7 cellular contexts compared by ENCODE assay signal in the genomic region with DNA sequence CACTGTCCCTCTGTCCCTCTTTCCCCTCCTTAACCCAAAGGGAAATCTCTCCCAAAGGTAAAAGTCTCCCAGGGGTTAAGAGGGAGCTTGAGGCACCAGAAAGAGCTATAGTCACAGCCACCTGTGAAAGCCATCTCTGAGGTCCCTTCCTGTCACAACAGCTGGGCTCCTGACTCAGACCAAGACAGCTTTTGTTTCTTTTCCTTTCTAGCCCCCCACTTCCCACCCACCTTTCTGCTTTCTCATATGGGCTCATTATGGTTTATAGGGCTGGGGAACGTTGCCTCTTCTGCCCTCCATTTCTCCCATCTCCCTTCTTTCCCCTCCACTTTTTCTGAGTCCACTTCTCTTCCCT. TPM values are rescaled to one million over a fixed set of nuclear protein-coding genes. Genes with fewer than 3 reads are reported as not detected.
DNase-seq lines count a peak whose midpoint lies in the region; FAIRE-seq and TF ChIP-seq lines count a peak whose summit lies in the region.

No MANE protein-coding gene starts in this region.

- H3F3A ChIP-seq in MM.1S (ENCODE audit: insufficient read depth, low read length) = peaks cover 11% of the 10 kb centered on the region; the same call in 1 of the 2 replicates

- intact Hi-C loops in dorsolateral prefrontal cortex (cut with DNase I) = loop anchor here (1.0 to 5.0 kb wide), 3 partner anchors 19 to 59 kb away; a partner anchor contains a TSS

- FAIRE-seq in GM19239 (lab: Jason Lieb, UNC) = no peak

- peaks cover 10% of the 10 kb centered on the region for H3K4me1 ChIP-seq in MM.1S (ENCODE audit: low read length)
- peaks cover 14 to 17% of the 10 kb centered on the region in 2 experiments for H3K4me1 ChIP-seq in neutrophil (ENCODE audit: control insufficient read depth in 1 of 2, insufficient read depth in 1 of 2, low read depth in 1 of 2, low read length in 1 of 2)

- H3K4me3 ChIP-seq in MM.1S (ENCODE audit: low read length) (peak overlapping the region; percentile 83), dorsolateral prefrontal cortex (peak overlapping the region; percentile 44 to 86 (median 70)), neutrophil (ENCODE audit: low read depth in 1 of 2, low read length in 1 of 2) (peak overlapping the region; percentile 80 to 81)

- H3K27me3 ChIP-seq in MM.1S (replicated peaks; ENCODE audit: insufficient read depth, low read length) (no peaks in the 10 kb centered on the region), dorsolateral prefrontal cortex (no peaks in the 10 kb centered on the region), neutrophil (no peaks in the 10 kb centered on the region)

- peak overlapping the region; percentile 79 for H3K9ac ChIP-seq in MM.1S (ENCODE audit: low read length)

- H3K36me3 ChIP-seq in MM.1S (replicated peaks; ENCODE audit: insufficient read depth, low read length) (no peaks in the 10 kb centered on the region), neutrophil (no peaks in the 10 kb centered on the region)

- DNase-seq in GM19239 (ENCODE audit: insufficient read length, low spot score) (peak; percentile 39), MM.1S (no peak), dorsolateral prefrontal cortex (no peak), KBM-7 (no peak)
- DNase-seq in stimulated activated naive CD4-positive, alpha-beta T cell (lab: John Stamatoyannopoulos, UW) = no peak
- DNase-seq in NK-92 treated with Interleukin-12 subunit alpha and Interleukin-12 subunit beta, amount 100 ng/mL, for 24 hours (lab: John Stamatoyannopoulos, UW) = no peak

- in situ Hi-C loops in KBM-7 (cut with MboI; ENCODE audit: low pct_unique_long_range_greater_than_20kb, low sequenced_read_pairs) = no loop called here

- no peaks in the 10 kb centered on the region for H3K9me2 ChIP-seq in MM.1S (replicated peaks; ENCODE audit: insufficient read depth, low read length)

- H4K20me1 ChIP-seq in MM.1S (ENCODE audit: insufficient read depth, low read length) = no peaks in the 10 kb centered on the region

- TF ChIP-seq CTCF in MM.1S (IDR thresholded peaks at IDR 0.05; ENCODE audit: low read length) (no peak), dorsolateral prefrontal cortex (IDR thresholded peaks at IDR 0.05 in 54 of 56, conservative IDR thresholded peaks at IDR 0.05 in 2 of 56; ENCODE audit: low read depth in 1 of 56, partially characterized antibody in 56 of 56) (no peak), neutrophil (IDR thresholded peaks at IDR 0.05) (no peak)

- no peaks in the 10 kb centered on the region for H3K79me2 ChIP-seq in MM.1S (ENCODE audit: low read length)

- peak overlapping the region; percentile 67 for H2AFZ ChIP-seq in MM.1S (ENCODE audit: low read length)

- H3K4me2 ChIP-seq in MM.1S (ENCODE audit: low read depth, low read length) = peak overlapping the region; percentile 74

- H3K9me3 ChIP-seq in MM.1S (replicated peaks; ENCODE audit: insufficient read depth, low read length) (no peaks in the 10 kb centered on the region), neutrophil (no peaks in the 10 kb centered on the region)

- H3K27ac ChIP-seq in MM.1S (ENCODE audit: low read length) (peak overlapping the region; percentile 55; the same call in 1 of the 2 replicates), dorsolateral prefrontal cortex (peak overlapping the region; percentile 3 to 96 (median 89)), neutrophil (peak overlapping the region; percentile 85)

RNA-seq across cellular contexts. Expression of a gene that starts 19.1 kb away (rescaled TPM):
- total RNA-seq in dorsolateral prefrontal cortex = 100 to 1,000 TPM; 175 to 552 (median 413) TPM

RNA-seq across cellular contexts. Expression of a gene that starts 47.7 kb away (rescaled TPM):
- 10 to 100 TPM in 91 of 120 experiments, 1 to 10 TPM in 28, not detected in 1; 2.3 to 55.6 (median 17.1) TPM for total RNA-seq in dorsolateral prefrontal cortex

RNA-seq across cellular contexts. Expression of a gene that starts 53.4 kb away (rescaled TPM):
- 1 to 10 TPM in 69 of 120 experiments, under 1 TPM in 4, not detected in 47; 0.30 to 5.3 (median 2.0) TPM for total RNA-seq in dorsolateral prefrontal cortex

RNA-seq across cellular contexts. Expression of a gene that starts 55.6 kb away (rescaled TPM):
- 10 to 100 TPM; 25.3 to 69.8 (median 42.4) TPM for total RNA-seq in dorsolateral prefrontal cortex
